In the genomic region with DNA sequence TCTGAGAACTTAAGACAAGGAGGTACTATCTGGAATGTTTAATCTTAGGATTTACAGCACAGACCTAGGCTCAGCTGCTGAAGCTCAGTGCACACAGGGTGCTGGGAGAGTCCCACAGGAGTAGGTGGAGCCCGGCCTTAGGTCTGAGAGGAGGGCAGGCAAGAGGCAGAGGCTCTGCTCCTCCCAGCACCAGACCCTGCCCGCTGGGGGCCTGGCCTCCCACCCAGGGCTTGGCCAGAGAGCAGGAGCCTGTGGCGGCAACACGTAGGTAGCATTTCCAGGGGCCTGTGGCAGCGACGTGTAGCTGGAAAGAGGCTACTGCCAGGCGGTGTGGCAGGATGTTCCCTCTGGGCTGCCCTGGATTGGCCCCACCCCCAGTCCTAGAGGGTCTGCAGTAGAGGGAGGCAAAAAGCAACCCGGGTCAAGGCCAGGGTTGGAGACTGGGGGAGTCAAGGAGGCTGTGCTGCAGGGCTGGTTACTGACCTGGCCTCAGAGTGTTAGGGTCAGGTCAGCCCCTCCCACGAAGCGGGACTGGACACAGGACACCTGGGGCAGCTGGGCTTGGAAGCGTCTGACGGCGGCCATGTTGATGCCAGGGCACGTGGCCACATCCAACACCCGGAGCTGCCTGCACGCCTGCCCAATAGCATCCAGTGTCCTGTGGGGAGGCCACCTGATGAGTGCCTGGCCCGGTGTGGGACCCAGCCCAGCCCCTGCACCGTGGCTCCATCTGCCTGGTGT, we compare ENCODE assay signal across 1 cellular context.
A peak's percentile ranks its signal among the peaks of the same experiment; 100 is the strongest.
TF ChIP-seq lines count a peak whose summit lies in the region.

No MANE protein-coding gene starts in this region.

TF ChIP-seq in HepG2, 621 proteins besides CTCF, POLR2A, EP300 and RAD21 (continued from another document and continues in another):
- TF ChIP-seq MLX (CRISPR knock-in tag; IDR thresholded peaks at IDR 0.05) (peak; percentile 15; the same call in 1 of the 2 replicates), NFAT5 (CRISPR knock-in tag; IDR thresholded peaks at IDR 0.05) (no peak), RORA (CRISPR knock-in tag; IDR thresholded peaks at IDR 0.05) (no peak), KDM2A (CRISPR knock-in tag; IDR thresholded peaks at IDR 0.05; ENCODE audit: borderline replicate concordance, low read depth) (peak; percentile 73), RARA (CRISPR knock-in tag; IDR thresholded peaks at IDR 0.05) (peak; percentile 67; the same call in 1 of the 2 replicates), MXD1 (CRISPR knock-in tag; IDR thresholded peaks at IDR 0.05) (peak; percentile 19; the same call in 1 of the 2 replicates), ZNF580 (CRISPR knock-in tag; IDR thresholded peaks at IDR 0.05; ENCODE audit: borderline replicate concordance, low read depth) (0 out of 2 replicates have a peak, but pooled peaks have one; percentile 21), ZNF564 (CRISPR knock-in tag; IDR thresholded peaks at IDR 0.05) (0 out of 2 replicates have a peak, but pooled peaks have one; percentile 33), HDAC1 (CRISPR knock-in tag; IDR thresholded peaks at IDR 0.05) (0 out of 2 replicates have a peak, but pooled peaks have one; percentile 28), ZNF260 (CRISPR knock-in tag; IDR thresholded peaks at IDR 0.05; ENCODE audit: borderline replicate concordance, low read depth) (no peak), JUND (CRISPR knock-in tag; IDR thresholded peaks at IDR 0.05) (no peak), ARID4A (CRISPR knock-in tag; IDR thresholded peaks at IDR 0.05; ENCODE audit: borderline replicate concordance) (0 out of 2 replicates have a peak, but pooled peaks have one; percentile 22), AGO1 (IDR thresholded peaks at IDR 0.05; ENCODE audit: low read depth, low read length, poor library complexity, severe bottlenecking) (peak; percentile 81), NR2F6 (IDR thresholded peaks at IDR 0.05) (0 out of 2 replicates have a peak, but pooled peaks have one; percentile 49), NR2F6 (CRISPR knock-in tag; IDR thresholded peaks at IDR 0.05) (peak; percentile 67), RXRA (CRISPR knock-in tag; IDR thresholded peaks at IDR 0.05) (peak; percentile 51; the same call in 1 of the 2 replicates), ZBTB38 (CRISPR knock-in tag; IDR thresholded peaks at IDR 0.05) (peak; percentile 44; the same call in 1 of the 2 replicates), ZNF609 (CRISPR knock-in tag; IDR thresholded peaks at IDR 0.05; ENCODE audit: borderline replicate concordance) (peak; percentile 23; the same call in 1 of the 2 replicates), ZNF138 (CRISPR knock-in tag; IDR thresholded peaks at IDR 0.05; ENCODE audit: low read depth) (0 out of 2 replicates have a peak, but pooled peaks have one; percentile 38), AGO2 (optimal IDR thresholded peaks at IDR 0.05; ENCODE audit: low read depth, low read length) (peak; percentile 93), NFE2L1 (CRISPR knock-in tag; IDR thresholded peaks at IDR 0.05; ENCODE audit: borderline replicate concordance) (0 out of 2 replicates have a peak, but pooled peaks have one; percentile 26), ZNF687 (CRISPR knock-in tag; IDR thresholded peaks at IDR 0.05) (peak; percentile 78), ZNF761 (CRISPR knock-in tag; conservative IDR thresholded peaks at IDR 0.05) (no peak), ZNF558 (CRISPR knock-in tag; IDR thresholded peaks at IDR 0.05; ENCODE audit: borderline replicate concordance) (no peak), TBX3 (IDR thresholded peaks at IDR 0.05; ENCODE audit: borderline replicate concordance) (no peak)
- TF ChIP-seq, protein P1, sequence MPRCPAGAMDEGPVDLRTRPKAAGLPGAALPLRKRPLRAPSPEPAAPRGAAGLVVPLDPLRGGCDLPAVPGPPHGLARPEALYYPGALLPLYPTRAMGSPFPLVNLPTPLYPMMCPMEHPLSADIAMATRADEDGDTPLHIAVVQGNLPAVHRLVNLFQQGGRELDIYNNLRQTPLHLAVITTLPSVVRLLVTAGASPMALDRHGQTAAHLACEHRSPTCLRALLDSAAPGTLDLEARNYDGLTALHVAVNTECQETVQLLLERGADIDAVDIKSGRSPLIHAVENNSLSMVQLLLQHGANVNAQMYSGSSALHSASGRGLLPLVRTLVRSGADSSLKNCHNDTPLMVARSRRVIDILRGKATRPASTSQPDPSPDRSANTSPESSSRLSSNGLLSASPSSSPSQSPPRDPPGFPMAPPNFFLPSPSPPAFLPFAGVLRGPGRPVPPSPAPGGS (CRISPR knock-in tag; IDR thresholded peaks at IDR 0.05), result 0 out of 2 replicates have a peak, but pooled peaks have one; percentile 33
- TF ChIP-seq, protein P2, sequence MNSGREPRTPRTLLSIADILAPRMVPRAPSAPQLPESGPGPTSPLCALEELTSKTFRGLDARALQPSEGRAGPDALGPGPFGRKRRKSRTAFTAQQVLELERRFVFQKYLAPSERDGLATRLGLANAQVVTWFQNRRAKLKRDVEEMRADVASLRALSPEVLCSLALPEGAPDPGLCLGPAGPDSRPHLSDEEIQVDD (CRISPR knock-in tag; IDR thresholded peaks at IDR 0.05; ENCODE audit: borderline replicate concordance), result peak; percentile 60; the same call in 1 of the 2 replicates
